ENCODE assay signal across 8 cellular contexts in the genomic region with DNA sequence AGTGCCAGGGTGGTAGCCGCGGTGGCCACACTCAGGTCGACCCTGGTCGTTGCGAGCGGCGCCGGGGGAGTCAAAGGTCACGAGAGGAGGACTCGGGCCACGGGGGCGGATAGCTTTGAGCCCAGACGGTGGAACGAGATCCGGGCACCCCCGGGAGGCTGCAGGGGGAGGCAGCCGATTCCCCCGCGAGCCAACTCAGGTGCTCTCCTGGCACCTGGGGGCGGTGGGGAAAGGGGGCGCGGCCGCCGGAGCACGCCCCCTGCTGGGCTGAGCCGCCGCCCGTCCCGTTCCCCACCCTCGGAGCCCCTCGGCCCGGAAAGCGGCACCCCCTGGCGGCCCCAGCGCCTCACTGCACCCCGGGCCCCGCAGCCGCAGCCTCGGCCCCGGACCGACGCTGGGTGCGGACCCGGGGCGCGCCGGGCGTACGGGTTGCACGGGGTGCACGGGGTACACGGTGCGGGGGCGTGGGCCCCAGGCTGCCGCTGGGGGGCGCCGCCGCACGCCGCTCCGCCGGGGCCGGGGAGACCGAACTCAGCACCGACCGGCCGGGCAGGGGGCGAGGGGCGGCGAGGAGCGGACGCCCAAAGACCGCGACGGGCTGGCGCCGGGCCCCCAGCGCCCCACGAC. TPM values are rescaled to one million over a fixed set of nuclear protein-coding genes. Genes with fewer than 3 reads are reported as not detected.
DNase-seq lines count a peak whose midpoint lies in the region; ATAC-seq and TF ChIP-seq lines count a peak whose summit lies in the region.

No MANE protein-coding gene starts in this region.

- H3K27me3 ChIP-seq in A673 (replicated peaks; ENCODE audit: insufficient read depth, low read depth, low read length, poor library complexity) (no peaks in the 10 kb centered on the region), Panc1 (ENCODE audit: control insufficient read depth, insufficient read depth, low read length) (no peaks in the 10 kb centered on the region), foreskin keratinocyte (no peaks in the 10 kb centered on the region), neuronal stem cell (ENCODE audit: control insufficient read depth in 3 of 3, insufficient read depth in 3 of 3, low read depth in 1 of 3, low read length in 3 of 3) (no peaks in the 10 kb centered on the region), subcutaneous abdominal adipose tissue (ENCODE audit: control insufficient read depth in 5 of 5, insufficient read depth in 4 of 5, low read length in 5 of 5) (no peaks in the 10 kb centered on the region)

- H3K36me3 ChIP-seq in A673 (ENCODE audit: insufficient read depth, low read length, poor library complexity, severe bottlenecking) (no peaks in the 10 kb centered on the region), Panc1 (ENCODE audit: control insufficient read depth, insufficient read depth, low read length) (no peaks in the 10 kb centered on the region), neuronal stem cell (replicated peaks in 1 of 2; ENCODE audit: control insufficient read depth in 2 of 2, insufficient read depth in 2 of 2, low read length in 2 of 2) (no peaks in the 10 kb centered on the region), subcutaneous abdominal adipose tissue (ENCODE audit: control insufficient read depth in 5 of 5, insufficient read depth in 5 of 5, low read length in 5 of 5) (no peaks in the 10 kb centered on the region)

- H2BK5ac ChIP-seq in neuronal stem cell (ENCODE audit: low read length) = peak overlapping the region; percentile 66

- intact Hi-C loops in A673 (cut with micrococcal nuclease; ENCODE audit: unreplicated experiment) = no loop called here
- intact Hi-C loops in Panc1 (cut with micrococcal nuclease; ENCODE audit: unreplicated experiment) = loop anchor here (1.0 kb wide), 1 partner anchor 76 kb away; no protein-coding TSS in a partner anchor

- H4K91ac ChIP-seq in neuronal stem cell (ENCODE audit: low read depth, low read length, poor library complexity) = no peak overlapping the region

- WGBS in neuronal stem cell (ENCODE audit: extremely low coverage in 2 of 2, insufficient read length in 2 of 2, insufficient replicate concordance in 1 of 2), 2 donors = no CpG with 5 or more reads among the region's 79 CpGs

- peak overlapping the region; percentile 97 for H2AFZ ChIP-seq in neuronal stem cell (ENCODE audit: low read length)

- H2BK120ac ChIP-seq in neuronal stem cell (ENCODE audit: low read depth, low read length) = no peak overlapping the region

- H3K18ac ChIP-seq in neuronal stem cell (ENCODE audit: low read length) = peak overlapping the region; percentile 90

- H3K79me1 ChIP-seq in neuronal stem cell (ENCODE audit: low read depth, low read length) = peaks cover 12% of the 10 kb centered on the region

- peak overlapping the region; percentile 69 for H3K4me2 ChIP-seq in neuronal stem cell (ENCODE audit: insufficient read depth, low read length, poor library complexity, severe bottlenecking)

- peak overlapping the region; percentile 98 for H2BK15ac ChIP-seq in neuronal stem cell (ENCODE audit: low read length)

- POLR2A ChIA-PET in A673 (lab: Charles Lee; ENCODE audit: low non-redundant PET) = no interaction called here
- POLR2A ChIA-PET in Panc1 (lab: Charles Lee) = interaction anchor here (0.7 kb wide), 1 partner anchor 14 kb away, joined by 5 read pairs; no protein-coding TSS in a partner anchor

- H3K23ac ChIP-seq in neuronal stem cell (ENCODE audit: low read depth, low read length, poor library complexity) = peak overlapping the region; percentile 89

- no TSS peak for BruUV-seq in A673 (replicated peaks; lab: Mats Ljungman, UMichigan)
- BruUV-seq in Panc1 (replicated peaks; lab: Mats Ljungman, UMichigan) = no TSS peak

- in situ Hi-C loops in Panc1 (cut with HindIII; ENCODE audit: low pct_unique_long_range_greater_than_20kb, low sequenced_read_pairs) = no loop called here

- peak; percentile 78 for DNase-seq in A673 (ENCODE audit: low spot score)
- DNase-seq in Panc1 (ENCODE audit: low read depth, low spot score) = no peak
- DNase-seq in activated gamma-delta T cell (lab: John Stamatoyannopoulos, UW) = peak; percentile 67
- no peak for DNase-seq in foreskin keratinocyte
- peak; percentile 69 for DNase-seq in neuronal stem cell (ENCODE audit: low spot score)

- H3K27ac ChIP-seq in A673 (ENCODE audit: low read depth, low read length, poor library complexity, severe bottlenecking) (no peak overlapping the region), Panc1 (ENCODE audit: low read length) (peak overlapping the region; percentile 79), foreskin keratinocyte (no peak overlapping the region), neuronal stem cell (replicated peaks; ENCODE audit: low read length) (no peak overlapping the region), subcutaneous abdominal adipose tissue (ENCODE audit: low read depth, low read length) (no peak overlapping the region)

- peak overlapping the region; percentile 57 for H3K4me3 ChIP-seq in A673 (ENCODE audit: low read depth, low read length, poor library complexity, severe bottlenecking)
- peak overlapping the region; percentile 56 to 67 for H3K4me3 ChIP-seq in Panc1 (ENCODE audit: low read depth in 2 of 2, low read length in 2 of 2)
- peak overlapping the region; percentile 72 to 80 for H3K4me3 ChIP-seq in neuronal stem cell (ENCODE audit: low read length in 2 of 2)
- H3K4me3 ChIP-seq in subcutaneous abdominal adipose tissue (ENCODE audit: low read depth in 1 of 5, low read length in 5 of 5) = peak overlapping the region in 4 of 5 donors; percentile 50 to 73 (median 66)

- ATAC-seq in GM18502 (IDR thresholded peaks at IDR 0.05; ENCODE audit: poor library complexity, unreplicated experiment) (peak; percentile 57), HG03342 (IDR thresholded peaks at IDR 0.05; ENCODE audit: unreplicated experiment) (peak; percentile 44), Panc1 (peak; percentile 75), foreskin keratinocyte (peak; percentile 67)

- TF ChIP-seq CTCF in A673 (conservative IDR thresholded peaks at IDR 0.05; ENCODE audit: low read depth, low read length) = peak; percentile 75
- peak; percentile 100 for TF ChIP-seq CTCF in Panc1 (IDR thresholded peaks at IDR 0.05)
- peak; percentile 98 for TF ChIP-seq CTCF in foreskin keratinocyte (conservative IDR thresholded peaks at IDR 0.05)

- H3K4ac ChIP-seq in neuronal stem cell (ENCODE audit: low read length) = no peak overlapping the region

- H4K8ac ChIP-seq in neuronal stem cell (ENCODE audit: low read depth, low read length) = no peak overlapping the region

- CTCF ChIA-PET in A673 (lab: Charles Lee) = interaction anchor here (0.5 kb wide), 2 partner anchors 81 to 365 kb away, joined by 4 read pairs; no protein-coding TSS in a partner anchor
- CTCF ChIA-PET in Panc1 (lab: Charles Lee) = interaction anchor here (0.8 kb wide), 2 partner anchors 81 to 103 kb away, joined by 3 to 6 read pairs; partner anchors contain the start of genes FBXO24 and LRCH4

- H3K4me1 ChIP-seq in A673 (ENCODE audit: insufficient read depth, low read length, poor library complexity, severe bottlenecking) (peaks cover 14% of the 10 kb centered on the region), Panc1 (ENCODE audit: control insufficient read depth, insufficient read depth, low read length) (peaks cover 29% of the 10 kb centered on the region), foreskin keratinocyte (no peaks in the 10 kb centered on the region), neuronal stem cell (ENCODE audit: control insufficient read depth in 2 of 2, insufficient read depth in 1 of 2, low read depth in 1 of 2, low read length in 2 of 2) (peaks cover 26% of the 10 kb centered on the region in 2 donors), subcutaneous abdominal adipose tissue (ENCODE audit: control insufficient read depth in 5 of 5, insufficient read depth in 5 of 5, low read length in 5 of 5) (peaks cover 2 to 34% (median 20%) of the 10 kb centered on the region in 5 donors)

- H2BK12ac ChIP-seq in neuronal stem cell (ENCODE audit: low read length) = no peak overlapping the region

- H3K9ac ChIP-seq in neuronal stem cell (ENCODE audit: low read depth, low read length, poor library complexity) (peak overlapping the region; percentile 70), subcutaneous abdominal adipose tissue (ENCODE audit: low read length in 5 of 5) (peak overlapping the region in 4 of 5 donors; percentile 30 to 75 (median 62))

- peak overlapping the region; percentile 82 for H2AK5ac ChIP-seq in neuronal stem cell (ENCODE audit: low read depth, low read length)

- peak overlapping the region; percentile 71 for H3K14ac ChIP-seq in neuronal stem cell (ENCODE audit: low read length)

- H3K9me3 ChIP-seq in A673 (ENCODE audit: low read depth, low read length, poor library complexity, severe bottlenecking) = no peaks in the 10 kb centered on the region
- no peaks in the 10 kb centered on the region for H3K9me3 ChIP-seq in Panc1 (ENCODE audit: control insufficient read depth, insufficient read depth, low read depth, low read length)
- H3K9me3 ChIP-seq in neuronal stem cell (replicated peaks in 1 of 2; ENCODE audit: control insufficient read depth in 2 of 2, insufficient read depth in 1 of 2, low read depth in 1 of 2, low read length in 2 of 2) = no peaks in the 10 kb centered on the region
- H3K9me3 ChIP-seq in subcutaneous abdominal adipose tissue (ENCODE audit: control insufficient read depth in 5 of 5, low read length in 5 of 5) = no peaks in the 10 kb centered on the region

RNA-seq across cellular contexts. Expression of gene NYAP1, which starts 0.5 kb away (rescaled TPM):
- total RNA-seq in A673 (2021) (1.3 and 3.2 TPM in 2 replicates), Panc1 (2021; ENCODE audit: unreplicated experiment) (4.0 TPM), foreskin keratinocyte (1.9 and 2.4 TPM in 2 replicates)
- 6.5 TPM for polyA plus RNA-seq in Panc1 (2012; ENCODE audit: insufficient read length)
- polyA plus RNA-seq in foreskin keratinocyte = 1.3 and 1.4 TPM in 2 replicates
- 4.4 TPM for polyA plus RNA-seq in neuronal stem cell (2013, experiment 1 of 2)
- polyA plus RNA-seq in neuronal stem cell (2013, experiment 2 of 2) = 4.5 TPM

RNA-seq across cellular contexts. Expression of gene TSC22D4, which starts 4.2 kb away (rescaled TPM):
- 69.0 and 71.0 TPM in 2 replicates for total RNA-seq in A673 (2021)
- total RNA-seq in Panc1 (2021; ENCODE audit: unreplicated experiment) = 82.6 TPM
- polyA plus RNA-seq in Panc1 (2012; ENCODE audit: insufficient read length) = 73.5 TPM
- total RNA-seq in foreskin keratinocyte = 37.8 and 44.4 TPM in 2 replicates
- 42.9 and 52.7 TPM in 2 replicates for polyA plus RNA-seq in foreskin keratinocyte
- polyA plus RNA-seq in neuronal stem cell (2013, experiment 1 of 2) = 17.3 TPM
- polyA plus RNA-seq in neuronal stem cell (2013, experiment 2 of 2) = 16.1 TPM

RNA-seq across cellular contexts. Expression of gene SPACDR, which starts 19.2 kb away (rescaled TPM):
- total RNA-seq in A673 (2021) (2.9 and 3.9 TPM in 2 replicates), Panc1 (2021; ENCODE audit: unreplicated experiment) (1.5 TPM), foreskin keratinocyte (0.28 and 0.54 TPM in 2 replicates)
- polyA plus RNA-seq in Panc1 (2012; ENCODE audit: insufficient read length) = 2.5 TPM
- polyA plus RNA-seq in foreskin keratinocyte = 0.77 and 1.1 TPM in 2 replicates
- 1.6 TPM for polyA plus RNA-seq in neuronal stem cell (2013, experiment 1 of 2)
- 1.2 TPM for polyA plus RNA-seq in neuronal stem cell (2013, experiment 2 of 2)

RNA-seq across cellular contexts. Expression of gene PPP1R35, which starts 46.9 kb away (rescaled TPM):
- total RNA-seq in A673 (2021) (27.3 and 37.3 TPM in 2 replicates), Panc1 (2021; ENCODE audit: unreplicated experiment) (74.4 TPM), foreskin keratinocyte (28.4 and 32.3 TPM in 2 replicates)
- 63.9 TPM for polyA plus RNA-seq in Panc1 (2012; ENCODE audit: insufficient read length)
- polyA plus RNA-seq in foreskin keratinocyte = 45.8 and 52.1 TPM in 2 replicates
- polyA plus RNA-seq in neuronal stem cell (2013, experiment 1 of 2) = 72.3 TPM
- polyA plus RNA-seq in neuronal stem cell (2013, experiment 2 of 2) = 69.0 TPM

RNA-seq across cellular contexts. Expression of gene MEPCE, which starts 53.6 kb away (rescaled TPM):
- total RNA-seq in A673 (2021) = 65.3 and 85.9 TPM in 2 replicates
- total RNA-seq in Panc1 (2021; ENCODE audit: unreplicated experiment) = 72.1 TPM
- polyA plus RNA-seq in Panc1 (2012; ENCODE audit: insufficient read length) = 77.1 TPM
- total RNA-seq in foreskin keratinocyte = 27.6 and 34.1 TPM in 2 replicates
- 28.2 and 33.5 TPM in 2 replicates for polyA plus RNA-seq in foreskin keratinocyte
- polyA plus RNA-seq in neuronal stem cell (2013, experiment 1 of 2) = 17.9 TPM
- polyA plus RNA-seq in neuronal stem cell (2013, experiment 2 of 2) = 17.2 TPM

Comparison
In these comparisons a context has a peak if more than half of its experiments do, and no peak if none do; other contexts are left out.
1. DNase-seq: peak in A673 (single experiment), activated gamma-delta T cell (single experiment) and neuronal stem cell (single experiment); none in Panc1 (single experiment) and foreskin keratinocyte (0 of 2).
2. Peak in every context shown above with its lines, with median percentiles within 50 percentile points of each other: H3K4me3 ChIP-seq, CTCF ChIP-seq and ATAC-seq.